Comparison of ENCODE assay signal across 8 cellular contexts in the genomic region with DNA sequence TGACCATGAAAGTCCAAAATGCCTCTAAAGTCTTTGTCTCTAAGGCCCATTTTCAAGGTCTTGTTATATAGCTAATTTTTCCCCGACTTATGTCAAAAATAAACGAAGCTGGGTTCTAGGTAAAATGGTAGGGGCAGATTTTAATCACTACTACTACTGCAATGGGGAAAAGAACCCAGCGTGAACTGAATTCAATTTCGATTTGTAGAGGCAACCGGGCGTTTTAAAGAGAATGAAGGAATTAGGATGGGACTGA. TPM values are rescaled to one million over a fixed set of nuclear protein-coding genes. Genes with fewer than 3 reads are reported as not detected.
DNase-seq lines count a peak whose midpoint lies in the region; ATAC-seq and TF ChIP-seq lines count a peak whose summit lies in the region.

No MANE protein-coding gene starts in this region.

- H3K27ac ChIP-seq in right atrium auricular region = peak overlapping the region; percentile 94 to 97
- H3K27ac ChIP-seq in vagina = peak overlapping the region; percentile 98

- no peaks in the 10 kb centered on the region for H3K36me3 ChIP-seq in right atrium auricular region
- no peaks in the 10 kb centered on the region for H3K36me3 ChIP-seq in vagina

- intact Hi-C loops in Right ventricle myocardium superior (cut with DNase I) = no loop called here
- intact Hi-C loops in vagina (cut with DNase I) = loop anchor here (10.0 kb wide), 1 partner anchor 233 kb away; no protein-coding TSS in a partner anchor

- DNase-seq in right atrium auricular region (ENCODE audit: low spot score) (no peak), Right ventricle myocardium superior (no peak), cardiac fibroblast (ENCODE audit: low read depth in 2 of 2) (no peak), vagina (ENCODE audit: extremely low spot score in 2 of 2) (no peak), NCI-H82 treated with DMSO at 0.1 percent for 48 hours (lab: John Stamatoyannopoulos, UW; ENCODE audit: unreplicated experiment) (no peak)
- no peak for DNase-seq in NK-92 treated with Interleukin-12 subunit alpha and Interleukin-12 subunit beta, amount 100 ng/mL, for 24 hours (lab: John Stamatoyannopoulos, UW)

- ATAC-seq in Right ventricle myocardium superior (ENCODE audit: poor library complexity) = no peak
- ATAC-seq in HG03439 (IDR thresholded peaks at IDR 0.05; ENCODE audit: unreplicated experiment) = no peak

- H3K4me1 ChIP-seq in right atrium auricular region = peaks cover 0 to 9% of the 10 kb centered on the region in 2 donors
- peaks cover 13% of the 10 kb centered on the region for H3K4me1 ChIP-seq in mononuclear cell (ENCODE audit: insufficient read depth, low read length)
- peaks cover 13% of the 10 kb centered on the region for H3K4me1 ChIP-seq in vagina

- no peaks in the 10 kb centered on the region for H3K9me3 ChIP-seq in right atrium auricular region
- no peaks in the 10 kb centered on the region for H3K9me3 ChIP-seq in mononuclear cell (ENCODE audit: low read depth, low read length)
- H3K9me3 ChIP-seq in vagina = no peaks in the 10 kb centered on the region

- no peak for TF ChIP-seq POLR2A in vagina (IDR thresholded peaks at IDR 0.05)

- H3K4me3 ChIP-seq in right atrium auricular region (peak overlapping the region; percentile 72 to 81), cardiac fibroblast (replicated peaks in 1 of 2; ENCODE audit: low read depth in 2 of 2, low read length in 2 of 2) (peak overlapping the region; percentile 79 to 96), mononuclear cell (ENCODE audit: low read length) (peak overlapping the region; percentile 89), vagina (peak overlapping the region; percentile 70 to 86)

- H3K27me3 ChIP-seq in right atrium auricular region (no peaks in the 10 kb centered on the region), mononuclear cell (ENCODE audit: insufficient read depth, low read length) (no peaks in the 10 kb centered on the region), vagina (no peaks in the 10 kb centered on the region)

- no peak for TF ChIP-seq CTCF in right atrium auricular region (IDR thresholded peaks at IDR 0.05)
- no peak for TF ChIP-seq CTCF in cardiac fibroblast (IDR thresholded peaks at IDR 0.05; ENCODE audit: low read depth, low read length)
- TF ChIP-seq CTCF in vagina (IDR thresholded peaks at IDR 0.05) = no peak

RNA-seq across cellular contexts. Expression of gene EXO1, which starts 0.5 kb away (rescaled TPM):
- under 1 TPM in 1 of 2 donors, not detected in 1; 0.16 TPM for total RNA-seq in right atrium auricular region
- 0.62 TPM for total RNA-seq in Right ventricle myocardium superior
- total RNA-seq in mononuclear cell = 0.94 TPM
- total RNA-seq in vagina = 10.6 TPM
